ENCODE assay signal across 7 cellular contexts in genomic region chr5:126449751-126450271, GRCh38. TPM values are rescaled to one million over a fixed set of nuclear protein-coding genes. Genes with fewer than 3 reads are reported as not detected.
DNase-seq lines count a peak whose midpoint lies in the region; ATAC-seq and TF ChIP-seq lines count a peak whose summit lies in the region.

No MANE protein-coding gene starts in this region.

- no peaks in the 10 kb centered on the region for H3K27me3 Mint-ChIP-seq in activated B cell treated with CpG ODN at 0.5 μM for 24 hours
- H3K27me3 Mint-ChIP-seq in chondrocyte (ENCODE audit: low read depth): no peaks in the 10 kb centered on the region
- no peaks in the 10 kb centered on the region for H3K27me3 Mint-ChIP-seq in naive thymus-derived CD4-positive, alpha-beta T cell

- ATAC-seq in GM19328 (IDR thresholded peaks at IDR 0.05; ENCODE audit: unreplicated experiment) (peak; percentile 68), HG03159 (IDR thresholded peaks at IDR 0.05; ENCODE audit: unreplicated experiment) (peak; percentile 70), activated B cell treated with CpG ODN at 0.5 μM for 24 hours (ENCODE audit: low read depth) (peak; percentile 83)
- ATAC-seq in naive thymus-derived CD4-positive, alpha-beta T cell: peak; percentile 87

- intact Hi-C loops in activated B cell treated with CpG ODN at 0.5 μM for 24 hours (cut with micrococcal nuclease): loop anchor here (1.0 to 2.0 kb wide), 2 partner anchors 12 to 27 kb away; partner anchors contain the start of gene GRAMD2B
- intact Hi-C loops in naive thymus-derived CD4-positive, alpha-beta T cell (cut with micrococcal nuclease): loop anchor here (1.0 to 10.0 kb wide), 12 partner anchors 10 to 1635 kb away; partner anchors contain the start of genes GRAMD2B (in 2 of the 2), LMNB1 (in 1 of the 2), PHAX (in 1 of the 2) and PRRC1 (in 1 of the 2)

- H3K9me3 ChIP-seq in naive thymus-derived CD4-positive, alpha-beta T cell (ENCODE audit: control insufficient read depth in 2 of 3, low read length in 3 of 3): no peaks in the 10 kb centered on the region

- no peaks in the 10 kb centered on the region for H3K27me3 ChIP-seq in naive thymus-derived CD4-positive, alpha-beta T cell (ENCODE audit: control insufficient read depth in 2 of 2, insufficient read depth in 2 of 2, low read length in 2 of 2)

- no peak for DNase-seq in activated B cell treated with CpG ODN at 0.5 μM for 24 hours
- DNase-seq in chondrocyte (ENCODE audit: low spot score): no peak
- peak in 8 of 9 donors; percentile 48 to 75 (median 64) for DNase-seq in naive thymus-derived CD4-positive, alpha-beta T cell
- DNase-seq in substantia nigra (lab: John Stamatoyannopoulos, UW): peak in 1 of 49 donors; percentile 16
- DNase-seq in NCI-H526 treated with DMSO at 0.1 percent for 48 hours (lab: John Stamatoyannopoulos, UW): no peak

- H3K27ac Mint-ChIP-seq in activated B cell treated with CpG ODN at 0.5 μM for 24 hours (peak overlapping the region; percentile 84), chondrocyte (ENCODE audit: unreplicated experiment) (peak overlapping the region; percentile 92)
- H3K27ac Mint-ChIP-seq in naive thymus-derived CD4-positive, alpha-beta T cell: peak overlapping the region; percentile 96 to 100 (median 99)

- peak overlapping the region; percentile 77 for H3K4me3 Mint-ChIP-seq in activated B cell treated with CpG ODN at 0.5 μM for 24 hours
- peak overlapping the region; percentile 23 for H3K4me3 Mint-ChIP-seq in chondrocyte (ENCODE audit: unreplicated experiment)
- peak overlapping the region; percentile 75 to 94 (median 88) for H3K4me3 Mint-ChIP-seq in naive thymus-derived CD4-positive, alpha-beta T cell

- POLR2A ChIA-PET in activated B cell treated with CpG ODN at 0.5 μM for 24 hours (lab: Charles Lee): no interaction called here
- POLR2A ChIA-PET in naive thymus-derived CD4-positive, alpha-beta T cell (lab: Charles Lee): interaction anchor here (0.7 to 7.4 kb wide), 17 partner anchors 9 to 404 kb away, joined by 3 to 73 read pairs (median 4); partner anchors contain the start of genes GRAMD2B and PHAX

- H3K36me3 ChIP-seq in naive thymus-derived CD4-positive, alpha-beta T cell (ENCODE audit: control insufficient read depth in 2 of 3, insufficient read depth in 3 of 3, low read length in 3 of 3): no peaks in the 10 kb centered on the region

- TF ChIP-seq CTCF in activated B cell treated with CpG ODN at 0.5 μM for 24 hours (IDR thresholded peaks at IDR 0.05) (no peak), chondrocyte (IDR thresholded peaks at IDR 0.05) (no peak)

- peaks cover 11 to 57% of the 10 kb centered on the region in 2 donors for H3K4me1 ChIP-seq in naive thymus-derived CD4-positive, alpha-beta T cell (ENCODE audit: control insufficient read depth in 2 of 2, insufficient read depth in 2 of 2, low read length in 2 of 2)

- H3K9me3 Mint-ChIP-seq in activated B cell treated with CpG ODN at 0.5 μM for 24 hours (no peaks in the 10 kb centered on the region), chondrocyte (ENCODE audit: low read depth) (no peaks in the 10 kb centered on the region)
- peaks cover 0 to 4% (median 0%) of the 10 kb centered on the region in 11 donors for H3K9me3 Mint-ChIP-seq in naive thymus-derived CD4-positive, alpha-beta T cell

- peak overlapping the region; percentile 77 for H3K27ac ChIP-seq in naive thymus-derived CD4-positive, alpha-beta T cell (ENCODE audit: low read depth, low read length)
- peak overlapping the region; percentile 79 for H3K27ac ChIP-seq in substantia nigra (ENCODE audit: low read depth, low read length, poor library complexity, severe bottlenecking)

- H3K36me3 Mint-ChIP-seq in activated B cell treated with CpG ODN at 0.5 μM for 24 hours (ENCODE audit: low read depth): no peaks in the 10 kb centered on the region
- H3K36me3 Mint-ChIP-seq in chondrocyte (ENCODE audit: low read depth): peaks cover 31% of the 10 kb centered on the region
- H3K36me3 Mint-ChIP-seq in naive thymus-derived CD4-positive, alpha-beta T cell: peaks cover 0 to 24% (median 6%) of the 10 kb centered on the region in 5 donors

- CTCF ChIA-PET in activated B cell treated with CpG ODN at 0.5 μM for 24 hours (lab: Charles Lee): no interaction called here
- CTCF ChIA-PET in naive thymus-derived CD4-positive, alpha-beta T cell (lab: Charles Lee): interaction anchor here (0.6 to 1.4 kb wide), 9 partner anchors 9 to 151 kb away, joined by 3 to 7 read pairs (median 3); partner anchors contain the start of gene PHAX

- H3K4me1 Mint-ChIP-seq in activated B cell treated with CpG ODN at 0.5 μM for 24 hours (peaks cover 17% of the 10 kb centered on the region), chondrocyte (ENCODE audit: low read depth) (peaks cover 76% of the 10 kb centered on the region)
- H3K4me1 Mint-ChIP-seq in naive thymus-derived CD4-positive, alpha-beta T cell: peaks cover 32 to 90% (median 75%) of the 10 kb centered on the region in 7 donors

- H3K4me3 ChIP-seq in naive thymus-derived CD4-positive, alpha-beta T cell (ENCODE audit: low read length): peak overlapping the region; percentile 47

RNA-seq across cellular contexts. Expression of gene GRAMD2B, which starts 26.6 kb away (rescaled TPM):
- total RNA-seq in activated B cell treated with CpG ODN at 0.5 μM for 24 hours (4.9 and 5.9 TPM in 2 replicates), chondrocyte (56.5 to 72.4 TPM (median 61.5 TPM) in 3 replicates)
- total RNA-seq in naive thymus-derived CD4-positive, alpha-beta T cell: 1 to 10 TPM; 5.2 to 9.6 (median 7.1) TPM
- 1 to 10 TPM; 3.8 to 9.8 TPM for polyA plus RNA-seq in naive thymus-derived CD4-positive, alpha-beta T cell

Comparison
In these comparisons a context has a peak if more than half of its experiments do, and no peak if none do; other contexts are left out.
1. DNase-seq: peak in naive thymus-derived CD4-positive, alpha-beta T cell (8 of 9); none in activated B cell treated with CpG ODN at 0.5 μM for 24 hours (single experiment), chondrocyte (single experiment) and NCI-H526 treated with DMSO at 0.1 percent for 48 hours (single experiment).
2. H3K4me3 Mint-ChIP-seq: peak in every context shown above with its lines; median percentile 88 in naive thymus-derived CD4-positive, alpha-beta T cell; 77 in activated B cell treated with CpG ODN at 0.5 μM for 24 hours; 23 in chondrocyte.
3. Peak in every context shown above with its lines, with median percentiles within 50 percentile points of each other: ATAC-seq and H3K27ac Mint-ChIP-seq.